In the genomic region with DNA sequence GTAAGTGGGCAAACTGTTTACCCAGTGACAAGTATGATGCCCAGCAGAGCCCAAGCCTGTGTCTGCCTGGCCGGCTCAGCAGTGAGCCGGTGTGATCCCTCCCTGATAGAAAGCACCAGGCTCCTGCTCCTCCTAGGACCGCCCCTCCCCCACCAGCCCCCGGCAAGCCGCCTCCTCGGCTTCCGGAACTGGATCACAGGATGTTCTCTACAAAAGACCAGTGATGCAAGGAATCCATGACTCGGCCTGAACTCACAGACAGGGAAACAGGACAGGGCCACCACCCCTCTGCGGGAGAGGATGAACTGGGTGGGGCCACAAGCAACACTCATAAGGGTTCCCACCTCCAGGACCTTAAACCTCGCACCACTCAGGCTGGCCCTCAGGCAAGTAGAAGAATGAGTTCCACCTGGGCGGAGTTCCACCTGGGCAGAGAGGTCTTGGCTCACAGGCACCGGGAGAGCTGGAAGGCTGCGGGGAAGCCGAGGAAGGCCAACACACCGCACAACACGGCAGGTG, we compare ENCODE assay signal across 9 cellular contexts. TPM values are rescaled to one million over a fixed set of nuclear protein-coding genes. Genes with fewer than 3 reads are reported as not detected.
DNase-seq lines count a peak whose midpoint lies in the region; ATAC-seq, FAIRE-seq and TF ChIP-seq lines count a peak whose summit lies in the region.
"Had no signal": no experiment of that assay in that cellular context is flagged by ENCODE, and none has a peak within 500 bp of the region (broad histone marks: within the 10 kb centered on the region; RNA-seq: fewer than 3 reads in every experiment).

No MANE protein-coding gene starts in this region.

- H3K4me1 Mint-ChIP-seq in stimulated activated effector memory CD8-positive, alpha-beta T cell treated with anti-CD3 and anti-CD28 coated beads, Interleukin-12 subunit alpha, Interleukin-12 subunit beta, amount 100 ng/mL, for 72 hours, result no peaks in the 10 kb centered on the region

- H3K79me1 ChIP-seq in IMR-90 (ENCODE audit: low read depth in 1 of 2, low read length in 2 of 2), result peaks cover 0 to 43% of the 10 kb centered on the region in 2 experiments; a peak in 3 of 4 replicates

- TF ChIP-seq CTCF in IMR-90 (conservative IDR thresholded peaks at IDR 0.05; ENCODE audit: low read depth, low read length), result no peak
- no peak for TF ChIP-seq CTCF in D721Med (IDR thresholded peaks at IDR 0.05; ENCODE audit: insufficient read depth, missing control alignments)

- no TSS peak for BruUV-seq in IMR-90 (replicated peaks; lab: Mats Ljungman, UMichigan)

- H2AFZ ChIP-seq in IMR-90 (replicated peaks; ENCODE audit: low read length, poor library complexity), result peak overlapping the region; percentile 80

- DNase-seq in IMR-90, result peak; percentile 76
- peak; percentile 86 for DNase-seq in astrocyte of the hippocampus (ENCODE audit: low read depth, low spot score)
- DNase-seq in stimulated activated effector memory CD8-positive, alpha-beta T cell treated with anti-CD3 and anti-CD28 coated beads, Interleukin-12 subunit alpha, Interleukin-12 subunit beta, amount 100 ng/mL, for 72 hours (ENCODE audit: low spot score in 2 of 2), result no peak
- no peak for DNase-seq in NCI-H1694 treated with DMSO at 0.1 percent for 48 hours (lab: John Stamatoyannopoulos, UW)
- DNase-seq in NCI-H1930 (lab: John Stamatoyannopoulos, UW), result no peak
- no peak for DNase-seq in D721Med (ENCODE audit: insufficient read length, low spot score)

- no peak for TF ChIP-seq POLR2A in IMR-90 (IDR thresholded peaks at IDR 0.05; ENCODE audit: low read depth, low read length)

- peak overlapping the region; percentile 66 for H3K4ac ChIP-seq in IMR-90 (ENCODE audit: low read depth, low read length)

- peak overlapping the region; percentile 45; the same call in 1 of the 2 replicates for H4K91ac ChIP-seq in IMR-90 (ENCODE audit: insufficient read depth, low read depth, low read length)

- in situ Hi-C loops in IMR-90 (cut with MboI; ENCODE audit: low sequenced_read_pairs), result no loop called here

- peaks cover 4% of the 10 kb centered on the region; the same call in 1 of the 2 replicates for H3K9me1 ChIP-seq in IMR-90 (ENCODE audit: insufficient read depth, low read length)

- H3K18ac ChIP-seq in IMR-90 (ENCODE audit: low read depth, low read length), result no peak overlapping the region

- 0 out of 2 replicates have a peak overlapping the region, but pooled peaks have one; percentile 63 for H3K14ac ChIP-seq in IMR-90 (replicated peaks; ENCODE audit: low read depth, low read length)

- H3K4me2 ChIP-seq in IMR-90 (ENCODE audit: low read depth, low read length), result peak overlapping the region; percentile 41

- no peak overlapping the region for H2BK20ac ChIP-seq in IMR-90 (ENCODE audit: low read depth, low read length)

- WGBS in IMR-90 (ENCODE audit: extremely low coverage in 2 of 2, insufficient read length in 1 of 2), 2 experiments, result 52% methylated on average over 5 of the region's 16 CpGs; no CpG with 5 or more reads in 1 of the 2 experiments

- peak overlapping the region; percentile 60 for H4K5ac ChIP-seq in IMR-90 (ENCODE audit: low read depth, low read length)

- peak overlapping the region; percentile 43; the same call in 1 of the 2 replicates for H2AK5ac ChIP-seq in IMR-90 (ENCODE audit: low read depth, low read length)

- H3K9me3 ChIP-seq in IMR-90 (ENCODE audit: control insufficient read depth, insufficient read depth, low read length), result no peaks in the 10 kb centered on the region
- H3K9me3 ChIP-seq in iPS-15b (ENCODE audit: control insufficient read depth, insufficient read depth, low read length), result no peaks in the 10 kb centered on the region

- H3K9ac ChIP-seq in IMR-90 (ENCODE audit: low read depth, low read length), result no peak overlapping the region
- peak overlapping the region; percentile 54 for H3K9ac ChIP-seq in iPS-15b (ENCODE audit: low read depth, low read length)

- TF ChIP-seq RAD21 in IMR-90 (IDR thresholded peaks at IDR 0.05; ENCODE audit: low read length), result no peak

- 0 out of 3 replicates have a peak overlapping the region, but pooled peaks have one; percentile 42 for H2BK15ac ChIP-seq in IMR-90 (ENCODE audit: low read depth, low read length)

- H3K36me3 ChIP-seq in IMR-90 (ENCODE audit: control insufficient read depth, insufficient read depth, low read length), result no peaks in the 10 kb centered on the region
- H3K36me3 ChIP-seq in iPS-15b (ENCODE audit: control insufficient read depth, insufficient read depth, low read length), result peaks cover 4% of the 10 kb centered on the region

- H3K4me3 ChIP-seq in IMR-90 (ENCODE audit: insufficient read depth, low read depth, low read length), result no peak overlapping the region
- H3K4me3 ChIP-seq in iPS-15b (ENCODE audit: low read depth, low read length), result peak overlapping the region; percentile 35

- H4K8ac ChIP-seq in IMR-90 (ENCODE audit: low read depth in 2 of 2, low read length in 2 of 2), result peak overlapping the region; percentile 77 to 88; a peak in 3 of 4 replicates

- H2BK5ac ChIP-seq in IMR-90 (ENCODE audit: low read depth, low read length, poor library complexity, severe bottlenecking), result peak overlapping the region; percentile 20

- H3K27me3 ChIP-seq in IMR-90 (ENCODE audit: control insufficient read depth, insufficient read depth, low read length), result no peaks in the 10 kb centered on the region
- H3K27me3 ChIP-seq in iPS-15b (ENCODE audit: control insufficient read depth, insufficient read depth, low read length), result no peaks in the 10 kb centered on the region

- H3K4me3 Mint-ChIP-seq in stimulated activated effector memory CD8-positive, alpha-beta T cell treated with anti-CD3 and anti-CD28 coated beads, Interleukin-12 subunit alpha, Interleukin-12 subunit beta, amount 100 ng/mL, for 72 hours, result no peak overlapping the region

- H3K23ac ChIP-seq in IMR-90 (ENCODE audit: low read depth, low read length), result no peak overlapping the region

- dilution Hi-C loops in IMR-90 (cut with HindIII; ENCODE audit: low sequenced_read_pairs, unreplicated experiment), result no loop called here

- H3K4me1 ChIP-seq in IMR-90 (ENCODE audit: control insufficient read depth, insufficient read depth, low read length) (peaks cover 6% of the 10 kb centered on the region), iPS-15b (ENCODE audit: control insufficient read depth, insufficient read depth, low read length) (peaks cover 17% of the 10 kb centered on the region)

- H2AK9ac ChIP-seq in IMR-90 (replicated peaks; ENCODE audit: low read depth, low read length, poor library complexity), result peak overlapping the region; percentile 79

- no peak overlapping the region for H3K56ac ChIP-seq in IMR-90 (ENCODE audit: extremely low read depth, insufficient read depth, low read length)

- no peaks in the 10 kb centered on the region for H3K36me3 Mint-ChIP-seq in stimulated activated effector memory CD8-positive, alpha-beta T cell treated with anti-CD3 and anti-CD28 coated beads, Interleukin-12 subunit alpha, Interleukin-12 subunit beta, amount 100 ng/mL, for 72 hours

- FAIRE-seq in D721Med (lab: Jason Lieb, UNC), result no peak

- no peaks in the 10 kb centered on the region for H3K9me3 Mint-ChIP-seq in stimulated activated effector memory CD8-positive, alpha-beta T cell treated with anti-CD3 and anti-CD28 coated beads, Interleukin-12 subunit alpha, Interleukin-12 subunit beta, amount 100 ng/mL, for 72 hours

- POLR2A ChIA-PET in IMR-90 (lab: Charles Lee; ENCODE audit: unreplicated experiment), result no interaction called here

- peak overlapping the region; percentile 33 for H3K27ac ChIP-seq in IMR-90 (ENCODE audit: insufficient read depth, low read length)
- peak overlapping the region; percentile 72 for H3K27ac ChIP-seq in temporal lobe (ENCODE audit: low read depth, low read length)

- intact Hi-C loops in IMR-90 (cut with micrococcal nuclease), result no loop called here

- CTCF ChIA-PET in IMR-90 (lab: Yijun Ruan, JAX), result no interaction called here

- peak; percentile 79 for ATAC-seq in IMR-90 (ENCODE audit: low read depth)
- no peak for ATAC-seq in stimulated activated effector memory CD8-positive, alpha-beta T cell treated with anti-CD3 and anti-CD28 coated beads, Interleukin-12 subunit alpha, Interleukin-12 subunit beta, amount 100 ng/mL, for 72 hours

- peaks cover 4% of the 10 kb centered on the region; the same call in 1 of the 2 replicates for H4K20me1 ChIP-seq in IMR-90 (ENCODE audit: insufficient read depth, low read length)

- H2BK120ac ChIP-seq in IMR-90 (ENCODE audit: low read depth, low read length), result peak overlapping the region; percentile 37; the same call in 1 of the 2 replicates

- no peak overlapping the region for H3K27ac Mint-ChIP-seq in stimulated activated effector memory CD8-positive, alpha-beta T cell treated with anti-CD3 and anti-CD28 coated beads, Interleukin-12 subunit alpha, Interleukin-12 subunit beta, amount 100 ng/mL, for 72 hours

TF ChIP-seq in IMR-90, 13 proteins besides CTCF, POLR2A, EP300 and RAD21:
- TF ChIP-seq SMC3 (IDR thresholded peaks at IDR 0.05; ENCODE audit: low read depth, low read length), result no peak
- TF ChIP-seq FOS (IDR thresholded peaks at IDR 0.05; ENCODE audit: low read depth, low read length), result peak; percentile 14; the same call in 1 of the 2 replicates
- TF ChIP-seq MXI1 (IDR thresholded peaks at IDR 0.05; ENCODE audit: borderline replicate concordance, low read depth, low read length), result no peak
- no peak for TF ChIP-seq MAFK (IDR thresholded peaks at IDR 0.05; ENCODE audit: low read depth, low read length)
- peak; percentile 46 for TF ChIP-seq CEBPB (IDR thresholded peaks at IDR 0.05; ENCODE audit: low read depth, low read length)
- no peak; the same call in 1 of the 2 replicates for TF ChIP-seq NFE2L2 (IDR thresholded peaks at IDR 0.05; ENCODE audit: low read depth, low read length)
- peak; percentile 65; the same call in 1 of the 2 replicates for TF ChIP-seq MAZ (IDR thresholded peaks at IDR 0.05; ENCODE audit: borderline replicate concordance, low read depth, low read length)

RNA-seq across cellular contexts. Expression of gene ACOT7, which starts 7.8 kb away (rescaled TPM):
- total RNA-seq in IMR-90 (2012; rRNA removed), result 48.9 and 51.6 TPM in 2 replicates
- polyA plus RNA-seq in IMR-90 (2012; rRNA removed), result 242 and 271 TPM in 2 replicates
- polyA plus RNA-seq in IMR-90 (2012; cell fraction: cytosol; rRNA removed), result 291 and 311 TPM in 2 replicates
- polyA plus RNA-seq in IMR-90 (2012; cell fraction: nucleus; rRNA removed; ENCODE audit: low replicate concordance), result 66.2 and 158 TPM in 2 replicates
- total RNA-seq in temporal lobe, result 44.3 TPM

RNA-seq across cellular contexts. Expression of gene HES2, which starts 34.0 kb away (rescaled TPM):
- total RNA-seq in IMR-90 (2012; rRNA removed) (not detected in 2 replicates), temporal lobe (not detected)
- polyA plus RNA-seq in IMR-90 (2012; rRNA removed), result not detected in 2 replicates
- 0.01 TPM in 1 of 2 replicates, not detected in the other for polyA plus RNA-seq in IMR-90 (2012; cell fraction: cytosol; rRNA removed)
- 0.03 and 0.08 TPM in 2 replicates for polyA plus RNA-seq in IMR-90 (2012; cell fraction: nucleus; rRNA removed; ENCODE audit: low replicate concordance)
- polyA plus RNA-seq: neural cell had no signal

RNA-seq across cellular contexts. Expression of gene ESPN, which starts 38.8 kb away (rescaled TPM):
- total RNA-seq in IMR-90 (2012; rRNA removed) (under 0.01 TPM in 1 of 2 replicates, not detected in the other), temporal lobe (under 0.01 TPM)
- 0.02 and 0.03 TPM in 2 replicates for polyA plus RNA-seq in IMR-90 (2012; rRNA removed)
- polyA plus RNA-seq in IMR-90 (2012; cell fraction: cytosol; rRNA removed), result 0.02 and 0.07 TPM in 2 replicates
- polyA plus RNA-seq in IMR-90 (2012; cell fraction: nucleus; rRNA removed; ENCODE audit: low replicate concordance), result 0.10 and 0.15 TPM in 2 replicates
- polyA plus RNA-seq: neural cell had no signal

Comparison
In these comparisons a context has a peak if more than half of its experiments do, and no peak if none do; other contexts are left out.
1. DNase-seq: peak in IMR-90 (single experiment) and astrocyte of the hippocampus (single experiment); none in stimulated activated effector memory CD8-positive, alpha-beta T cell treated with anti-CD3 and anti-CD28 coated beads, Interleukin-12 subunit alpha, Interleukin-12 subunit beta, amount 100 ng/mL, for 72 hours (0 of 2), NCI-H1694 treated with DMSO at 0.1 percent for 48 hours (single experiment), NCI-H1930 (0 of 2) and D721Med (single experiment).